ENCODE assay signal across 19 cellular contexts in the genomic region with DNA sequence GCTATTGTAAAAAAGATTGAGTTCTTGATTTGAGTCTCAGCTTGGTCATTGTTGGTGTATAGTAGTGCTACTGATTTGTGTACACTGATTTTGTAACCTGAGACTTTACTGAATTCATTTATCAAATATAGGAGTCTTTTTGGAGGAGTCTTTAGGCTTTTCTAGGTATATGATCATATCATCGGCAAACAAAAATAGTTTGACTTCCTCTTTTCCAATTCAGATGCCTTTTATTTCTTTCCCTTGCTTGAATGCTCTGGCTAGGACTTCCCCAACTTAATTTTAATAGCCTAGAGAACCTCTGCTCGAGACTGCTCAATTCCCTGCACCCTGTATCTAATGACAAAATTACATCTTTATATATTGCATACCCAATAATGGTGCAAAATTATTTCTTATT.
"Had no signal": no experiment of that assay in that cellular context is flagged by ENCODE, and none has a peak within 500 bp of the region (broad histone marks: within the 10 kb centered on the region; RNA-seq: fewer than 3 reads in every experiment).

No MANE protein-coding gene starts in this region.

- DNase-seq: activated CD4-positive, alpha-beta T cell treated with anti-CD3 and anti-CD28 coated beads, Interleukin-2, amount 10 ng/mL, durations not matched to agents 24 days and 14 days; activated CD4-positive, alpha-beta T cell treated with anti-CD3 and anti-CD28 coated beads, Interleukin-2, amount 50 U/mL, for 48 hours; activated CD8-positive, alpha-beta T cell treated with anti-CD3 and anti-CD28 coated beads, Interleukin-2, amount 10 ng/mL, durations not matched to agents 7 days and 5 days; activated gamma-delta T cell; activated naive CD4-positive, alpha-beta T cell treated with Interleukin-2 at 50 U/mL for 16 hours; activated naive CD8-positive, alpha-beta T cell treated with anti-CD3 and anti-CD28 coated beads, Interleukin-2, amount 10 ng/mL, durations not matched to agents 7 days and 5 days; activated T-cell treated with anti-CD3 and anti-CD28 coated beads, Interleukin-2, amount 50 U/mL, for 24 hours; amygdala; colonic mucosa; Karpas-422; MM.1S; NCI-H1092; NCI-H1436 treated with DMSO at 0.1 percent for 48 hours; NCI-H1694 treated with DMSO at 0.1 percent for 48 hours; NCI-H2029; NCI-H345; NCI-H524 treated with DMSO at 0.1 percent for 48 hours; SHP77; SJCRH30 had no signal
